ENCODE assay signal across 22 cellular contexts in the genomic region with DNA sequence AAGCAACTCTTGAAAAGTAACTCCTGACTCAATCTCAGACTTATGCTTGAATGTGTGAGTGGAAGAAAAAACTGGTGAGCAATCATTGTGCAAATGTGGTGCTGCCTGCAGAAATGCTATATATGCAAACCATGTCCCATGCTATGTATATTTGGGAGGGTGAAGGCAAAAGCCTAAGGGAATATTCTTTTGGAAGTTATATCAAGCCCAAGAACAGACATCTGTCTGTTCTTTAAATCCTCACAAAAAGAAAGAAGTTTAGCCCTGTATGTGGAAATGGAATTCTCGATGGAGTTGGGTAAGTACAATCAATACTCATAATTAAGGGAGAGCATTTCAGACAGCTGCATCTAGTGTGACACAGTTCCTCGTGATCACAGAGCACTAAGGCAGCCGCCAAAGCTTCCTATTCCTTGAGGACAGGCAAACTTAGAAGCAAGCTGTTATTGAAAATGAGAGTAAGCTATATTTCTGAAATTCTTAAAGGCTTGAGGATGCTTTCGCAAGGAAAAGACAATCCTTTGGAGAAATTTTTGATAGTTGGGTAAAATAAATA.
"Had no signal": no experiment of that assay in that cellular context is flagged by ENCODE, and none has a peak within 500 bp of the region (broad histone marks: within the 10 kb centered on the region; RNA-seq: fewer than 3 reads in every experiment).

No MANE protein-coding gene starts in this region.

- H3K4me1 ChIP-seq: SJSA1 had no signal

- H3K36me3 ChIP-seq: SJSA1 had no signal

- DNase-seq: KBM-7, MV-4-11, NCI-H1048, NCI-H1105, NCI-H1417, NCI-H1436 treated with DMSO at 0.1 percent for 48 hours, NCI-H1694, NCI-H187 treated with DMSO at 0.1 percent for 48 hours, NCI-H2029 treated with DMSO at 0.1 percent for 48 hours, NCI-H2171, NCI-H226, NCI-H446, NCI-H510A, NCI-H524 treated with DMSO at 0.1 percent for 48 hours, NCI-H69, NCI-H774, Right ventricle myocardium superior, RPMI8226, SIG-M5, SK-N-SH, SW 1271 had no signal

- H3K27me3 ChIP-seq: SJSA1 had no signal

- H3K9ac ChIP-seq: SK-N-SH had no signal

- H3K27ac ChIP-seq: SJSA1 had no signal

- H3K9me3 ChIP-seq: SJSA1, SK-N-SH had no signal

- H3K4me3 ChIP-seq: SJSA1 had no signal
